Comparison of ENCODE assay signal across 7 cellular contexts in the genomic region with DNA sequence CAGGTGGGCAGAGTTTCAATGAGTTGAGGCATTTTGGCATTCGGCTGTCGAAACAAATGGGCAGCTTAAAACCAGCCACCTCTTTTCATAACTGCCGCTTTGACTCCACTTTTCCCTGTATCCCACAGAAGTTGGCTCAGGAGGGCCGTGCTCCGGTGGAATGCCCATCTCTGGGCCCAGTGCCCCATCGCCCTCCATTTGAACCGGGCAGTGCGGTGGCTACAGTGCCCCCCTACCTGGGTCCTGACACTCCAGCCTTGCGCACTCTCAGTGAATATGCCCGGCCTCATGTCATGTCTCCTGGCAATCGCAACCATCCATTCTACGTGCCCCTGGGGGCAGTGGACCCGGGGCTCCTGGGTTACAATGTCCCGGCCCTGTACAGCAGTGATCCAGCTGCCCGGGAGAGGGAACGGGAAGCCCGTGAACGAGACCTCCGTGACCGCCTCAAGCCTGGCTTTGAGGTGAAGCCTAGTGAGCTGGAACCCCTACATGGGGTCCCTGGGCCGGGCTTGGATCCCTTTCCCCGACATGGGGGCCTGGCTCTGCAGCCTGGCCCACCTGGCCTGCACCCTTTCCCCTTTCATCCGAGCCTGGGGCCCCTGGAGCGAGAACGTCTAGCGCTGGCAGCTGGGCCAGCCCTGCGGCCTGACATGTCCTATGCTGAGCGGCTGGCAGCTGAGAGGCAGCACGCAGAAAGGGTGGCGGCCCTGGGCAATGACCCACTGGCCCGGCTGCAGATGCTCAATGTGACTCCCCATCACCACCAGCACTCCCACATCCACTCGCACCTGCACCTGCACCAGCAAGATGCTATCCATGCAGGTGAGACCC. TPM values are rescaled to one million over a fixed set of nuclear protein-coding genes. Genes with fewer than 3 reads are reported as not detected.
DNase-seq lines count a peak whose midpoint lies in the region; ATAC-seq and TF ChIP-seq lines count a peak whose summit lies in the region.
"Had no signal": no experiment of that assay in that cellular context is flagged by ENCODE, and none has a peak within 500 bp of the region (broad histone marks: within the 10 kb centered on the region; RNA-seq: fewer than 3 reads in every experiment).

No MANE protein-coding gene starts in this region.

- H3K9me3 Mint-ChIP-seq in endothelial cell (ENCODE audit: unreplicated experiment) = no peaks in the 10 kb centered on the region

- peaks cover 32% of the 10 kb centered on the region for H3K27me3 Mint-ChIP-seq in endothelial cell (ENCODE audit: unreplicated experiment)

- H3K4me1 Mint-ChIP-seq in endothelial cell (ENCODE audit: unreplicated experiment) = peaks cover 46% of the 10 kb centered on the region

- no peak for TF ChIP-seq CTCF in MM.1S (IDR thresholded peaks at IDR 0.05; ENCODE audit: low read length)
- TF ChIP-seq CTCF in endothelial cell (IDR thresholded peaks at IDR 0.05; ENCODE audit: unreplicated experiment) = no peak

- peak overlapping the region; percentile 42; the same call in 1 of the 2 replicates for H3K4me2 ChIP-seq in MM.1S (ENCODE audit: low read depth, low read length)

- H2AFZ ChIP-seq in MM.1S (ENCODE audit: low read length) = no peak overlapping the region

- peak overlapping the region; percentile 88; the same call in 1 of the 2 replicates for H3K27ac ChIP-seq in MM.1S (ENCODE audit: low read length)

- H3K36me3 Mint-ChIP-seq in endothelial cell (ENCODE audit: low read depth, unreplicated experiment) = peaks cover 42% of the 10 kb centered on the region

- H3K4me1 ChIP-seq in MM.1S (ENCODE audit: low read length) = peaks cover 8% of the 10 kb centered on the region; the same call in 1 of the 2 replicates

- DNase-seq in MM.1S = no peak
- DNase-seq in endothelial cell (ENCODE audit: low spot score) = no peak
- DNase-seq in skeletal muscle cell (ENCODE audit: low read depth) = no peak
- DNase-seq in NK-92 (lab: John Stamatoyannopoulos, UW; ENCODE audit: unreplicated experiment) = no peak
- DNase-seq in COR-L47 (lab: John Stamatoyannopoulos, UW) = no peak

- no peaks in the 10 kb centered on the region for H4K20me1 ChIP-seq in MM.1S (ENCODE audit: insufficient read depth, low read length)

- H3K27me3 ChIP-seq in MM.1S (replicated peaks; ENCODE audit: insufficient read depth, low read length) = no peaks in the 10 kb centered on the region

- no peaks in the 10 kb centered on the region for H3K9me3 ChIP-seq in MM.1S (replicated peaks; ENCODE audit: insufficient read depth, low read length)

- no peaks in the 10 kb centered on the region for H3K9me2 ChIP-seq in MM.1S (replicated peaks; ENCODE audit: insufficient read depth, low read length)

- H3K4me3 Mint-ChIP-seq in endothelial cell (ENCODE audit: unreplicated experiment) = peak overlapping the region; percentile 84

- peak overlapping the region; percentile 11; the same call in 1 of the 2 replicates for H3K4me3 ChIP-seq in MM.1S (ENCODE audit: low read length)
- peak overlapping the region; percentile 59 for H3K4me3 ChIP-seq in skeletal muscle cell (ENCODE audit: low read depth, low read length)

- H3F3A ChIP-seq in MM.1S (ENCODE audit: insufficient read depth, low read length) = peaks cover 15% of the 10 kb centered on the region

- ATAC-seq in GM21528 (IDR thresholded peaks at IDR 0.05; ENCODE audit: low FRiP score, unreplicated experiment) = no peak

- H3K36me3 ChIP-seq in MM.1S (replicated peaks; ENCODE audit: insufficient read depth, low read length) = no peaks in the 10 kb centered on the region

- peak overlapping the region; percentile 92 for H3K27ac Mint-ChIP-seq in endothelial cell (ENCODE audit: unreplicated experiment)

- peak overlapping the region; percentile 44 for H3K9ac ChIP-seq in MM.1S (ENCODE audit: low read length)

- peaks cover 21% of the 10 kb centered on the region for H3K79me2 ChIP-seq in MM.1S (ENCODE audit: low read length)

RNA-seq across cellular contexts. Expression of a gene that starts 5.0 kb away (rescaled TPM):
- total RNA-seq in endothelial cell (ENCODE audit: unreplicated experiment) = not detected
- total RNA-seq: lung microvascular endothelial cell had no signal

RNA-seq across cellular contexts. Expression of a gene that starts 5.3 kb away (rescaled TPM):
- 225 TPM for total RNA-seq in endothelial cell (ENCODE audit: unreplicated experiment)

RNA-seq across cellular contexts. Expression of a gene that starts 10.8 kb away (rescaled TPM):
- 144 TPM for total RNA-seq in endothelial cell (ENCODE audit: unreplicated experiment)

RNA-seq across cellular contexts. Expression of a gene that starts 12.6 kb away (rescaled TPM):
- total RNA-seq in endothelial cell (ENCODE audit: unreplicated experiment) = 22.1 TPM

RNA-seq across cellular contexts. Expression of a gene that starts 24.2 kb away (rescaled TPM):
- 5.3 TPM for total RNA-seq in endothelial cell (ENCODE audit: unreplicated experiment)
